18 cellular contexts compared by ENCODE assay signal in genomic region chr1:64912191-64912590, GRCh38. TPM values are rescaled to one million over a fixed set of nuclear protein-coding genes. Genes with fewer than 3 reads are reported as not detected.
DNase-seq lines count a peak whose midpoint lies in the region; ATAC-seq and TF ChIP-seq lines count a peak whose summit lies in the region.
"Had no signal": no experiment of that assay in that cellular context is flagged by ENCODE, and none has a peak within 500 bp of the region (broad histone marks: within the 10 kb centered on the region; RNA-seq: fewer than 3 reads in every experiment).

No MANE protein-coding gene starts in this region.

- H3K27me3 Mint-ChIP-seq in effector memory CD8-positive, alpha-beta T cell = no peaks in the 10 kb centered on the region
- no peaks in the 10 kb centered on the region for H3K27me3 Mint-ChIP-seq in stimulated activated naive CD8-positive, alpha-beta T cell treated with anti-CD3 and anti-CD28 coated beads, Interleukin-15, amount 100 ng/mL, for 72 hours

- POLR2A ChIA-PET in Panc1 (lab: Charles Lee) = interaction anchor here (0.6 kb wide), 1 partner anchor 139 kb away, joined by 3 read pairs; no protein-coding TSS in a partner anchor

- H3K27ac Mint-ChIP-seq in activated naive CD4-positive, alpha-beta T cell treated with anti-CD3 and anti-CD28 coated beads, Interleukin-2, amount 50 U/mL, for 72 hours = peak overlapping the region in 1 of 2 donors; percentile 16
- H3K27ac Mint-ChIP-seq in effector memory CD8-positive, alpha-beta T cell = peak overlapping the region; percentile 5 to 18
- peak overlapping the region in 1 of 2 donors; percentile 3 for H3K27ac Mint-ChIP-seq in stimulated activated naive CD8-positive, alpha-beta T cell treated with anti-CD3 and anti-CD28 coated beads, Interleukin-15, amount 100 ng/mL, for 72 hours

- H3K9me3 Mint-ChIP-seq in activated naive CD4-positive, alpha-beta T cell treated with anti-CD3 and anti-CD28 coated beads, Interleukin-2, amount 50 U/mL, for 72 hours = no peaks in the 10 kb centered on the region
- H3K9me3 Mint-ChIP-seq in effector memory CD8-positive, alpha-beta T cell = no peaks in the 10 kb centered on the region
- no peaks in the 10 kb centered on the region for H3K9me3 Mint-ChIP-seq in stimulated activated naive CD8-positive, alpha-beta T cell treated with anti-CD3 and anti-CD28 coated beads, Interleukin-15, amount 100 ng/mL, for 72 hours

- no peaks in the 10 kb centered on the region for H3K27me3 ChIP-seq in Panc1 (ENCODE audit: control insufficient read depth, insufficient read depth, low read length)
- H3K27me3 ChIP-seq in tibial artery = no peaks in the 10 kb centered on the region
- H3K27me3 ChIP-seq: adrenal gland, dorsolateral prefrontal cortex, MG63, right atrium auricular region had no signal

- no peak overlapping the region for H3K4me3 ChIP-seq in Panc1 (ENCODE audit: low read depth in 2 of 2, low read length in 2 of 2)
- no peak overlapping the region for H3K4me3 ChIP-seq in tibial artery
- H3K4me3 ChIP-seq: adrenal gland, dorsolateral prefrontal cortex, left ventricle myocardium inferior, MG63, right atrium auricular region had no signal

- in situ Hi-C loops in Panc1 (cut with HindIII; ENCODE audit: low pct_unique_long_range_greater_than_20kb, low sequenced_read_pairs) = no loop called here

- BruUV-seq in Panc1 (replicated peaks; lab: Mats Ljungman, UMichigan) = no TSS peak

- peak; percentile 89 to 91 for ATAC-seq in activated naive CD4-positive, alpha-beta T cell treated with anti-CD3 and anti-CD28 coated beads, Interleukin-2, amount 50 U/mL, for 72 hours
- no peak for ATAC-seq in Panc1
- peak; percentile 38 for ATAC-seq in effector memory CD8-positive, alpha-beta T cell (replicated peaks)
- ATAC-seq in stimulated activated naive CD8-positive, alpha-beta T cell treated with anti-CD3 and anti-CD28 coated beads, Interleukin-15, amount 100 ng/mL, for 72 hours = peak; percentile 98

- peak overlapping the region; percentile 4 to 23 for H3K4me3 Mint-ChIP-seq in effector memory CD8-positive, alpha-beta T cell
- peak overlapping the region; percentile 0 to 7 for H3K4me3 Mint-ChIP-seq in stimulated activated naive CD8-positive, alpha-beta T cell treated with anti-CD3 and anti-CD28 coated beads, Interleukin-15, amount 100 ng/mL, for 72 hours

- CTCF ChIA-PET in Panc1 (lab: Charles Lee) = no interaction called here

- H3K9me3 ChIP-seq in Panc1 (ENCODE audit: control insufficient read depth, insufficient read depth, low read depth, low read length) = no peaks in the 10 kb centered on the region
- no peaks in the 10 kb centered on the region for H3K9me3 ChIP-seq in tibial artery
- H3K9me3 ChIP-seq: adrenal gland, left ventricle myocardium inferior, MG63, right atrium auricular region had no signal

- peaks cover 46% of the 10 kb centered on the region for H3K4me1 ChIP-seq in Panc1 (ENCODE audit: control insufficient read depth, insufficient read depth, low read length)
- peaks cover 0 to 51% (median 18%) of the 10 kb centered on the region in 4 donors for H3K4me1 ChIP-seq in tibial artery

- H3K36me3 ChIP-seq in Panc1 (ENCODE audit: control insufficient read depth, insufficient read depth, low read length) (no peaks in the 10 kb centered on the region), tibial artery (no peaks in the 10 kb centered on the region)
- H3K36me3 ChIP-seq: adrenal gland, left ventricle myocardium inferior, MG63, right atrium auricular region had no signal

- H3K27ac ChIP-seq in Panc1 (ENCODE audit: low read length) (peak overlapping the region; percentile 8; the same call in 1 of the 2 replicates), tibial artery (no peak overlapping the region)
- H3K27ac ChIP-seq: adrenal gland, dorsolateral prefrontal cortex, left ventricle myocardium inferior, right atrium auricular region had no signal

- TF ChIP-seq CTCF in Panc1 (IDR thresholded peaks at IDR 0.05) (no peak), tibial artery (IDR thresholded peaks at IDR 0.05) (no peak)

- peaks cover 75 to 90% of the 10 kb centered on the region in 2 donors for H3K4me1 Mint-ChIP-seq in effector memory CD8-positive, alpha-beta T cell (ENCODE audit: low read depth in 2 of 2)
- peaks cover 100% of the 10 kb centered on the region for H3K4me1 Mint-ChIP-seq in stimulated activated naive CD8-positive, alpha-beta T cell treated with anti-CD3 and anti-CD28 coated beads, Interleukin-15, amount 100 ng/mL, for 72 hours

- intact Hi-C loops in Panc1 (cut with micrococcal nuclease; ENCODE audit: unreplicated experiment) = no loop called here
- intact Hi-C loops in tibial artery (cut with DNase I; ENCODE audit: low total_unique reads) = no loop called here

- H3K36me3 Mint-ChIP-seq in activated naive CD4-positive, alpha-beta T cell treated with anti-CD3 and anti-CD28 coated beads, Interleukin-2, amount 50 U/mL, for 72 hours = no peaks in the 10 kb centered on the region
- peaks cover 27% of the 10 kb centered on the region for H3K36me3 Mint-ChIP-seq in effector memory CD8-positive, alpha-beta T cell (ENCODE audit: insufficient read depth)

- DNase-seq in activated naive CD4-positive, alpha-beta T cell treated with anti-CD3 and anti-CD28 coated beads, Interleukin-2, amount 50 U/mL, for 72 hours (ENCODE audit: low spot score in 2 of 2) = no peak
- DNase-seq in activated naive CD4-positive, alpha-beta T cell (lab: John Stamatoyannopoulos, UW) = no peak
- DNase-seq in Panc1 (ENCODE audit: low read depth, low spot score) (no peak), amniotic stem cell (lab: John Stamatoyannopoulos, UW) (no peak), tibial artery (no peak)
- no peak for DNase-seq in effector memory CD8-positive, alpha-beta T cell
- peak in 1 of 2 donors; percentile 41 for DNase-seq in stimulated activated naive CD8-positive, alpha-beta T cell treated with anti-CD3 and anti-CD28 coated beads, Interleukin-15, amount 100 ng/mL, for 72 hours
- DNase-seq: activated CD8-positive, alpha-beta memory T cell treated with anti-CD3 and anti-CD28 coated beads, Interleukin-2, amount 50 U/mL, for 4 hours; adrenal gland; AML-193; dorsolateral prefrontal cortex; GDM1; HCEC 1CT; left ventricle myocardium inferior; MG63; NCI-H187 treated with DMSO at 0.1 percent for 48 hours; NCI-H510A had no signal

RNA-seq across cellular contexts. Expression of gene JAK1, which starts 54.2 kb away (rescaled TPM):
- 100 to 1,000 TPM in 1 of 2 donors, 10 to 100 TPM in 1; 95.3 to 133 TPM for total RNA-seq in activated naive CD4-positive, alpha-beta T cell treated with anti-CD3 and anti-CD28 coated beads, Interleukin-2, amount 50 U/mL, for 72 hours
- 138 TPM for total RNA-seq in Panc1 (2021; ENCODE audit: unreplicated experiment)
- 67.5 TPM for polyA plus RNA-seq in Panc1 (2012; ENCODE audit: insufficient read length)
